Comparison of ENCODE assay signal across 27 cellular contexts in genomic region chr5:174151579-174152181, GRCh38.
"Had no signal": no experiment of that assay in that cellular context is flagged by ENCODE, and none has a peak within 500 bp of the region (broad histone marks: within the 10 kb centered on the region; RNA-seq: fewer than 3 reads in every experiment).

No MANE protein-coding gene starts in this region.

- H3K9ac ChIP-seq: SK-N-SH had no signal

- H3K27me3 ChIP-seq: breast epithelium, SJCRH30 had no signal

- H3K4me3 ChIP-seq: breast epithelium, K562, SJCRH30 had no signal

- H3K4me3 Mint-ChIP-seq: activated CD8-positive, alpha-beta T cell treated with anti-CD3 and anti-CD28 coated beads for 36 hours; activated naive CD8-positive, alpha-beta T cell treated with anti-CD3 and anti-CD28 coated beads, Interleukin-2, amount 10 ng/mL, durations not matched to agents 7 days and 5 days had no signal

- H3K4me2 ChIP-seq: SK-N-SH had no signal

- H3K36me3 Mint-ChIP-seq: activated naive CD8-positive, alpha-beta T cell treated with anti-CD3 and anti-CD28 coated beads, Interleukin-2, amount 10 ng/mL, durations not matched to agents 7 days and 5 days had no signal

- H3K9me3 ChIP-seq: SK-N-SH had no signal

- H3K4me1 ChIP-seq: breast epithelium, SJCRH30 had no signal

- H3K27ac ChIP-seq: breast epithelium, SJCRH30 had no signal

- FAIRE-seq: K562 had no signal

- H3K9me3 Mint-ChIP-seq: activated naive CD8-positive, alpha-beta T cell treated with anti-CD3 and anti-CD28 coated beads, Interleukin-2, amount 10 ng/mL, durations not matched to agents 7 days and 5 days had no signal

- DNase-seq: activated CD4-positive, alpha-beta T cell treated with anti-CD3 and anti-CD28 coated beads for 4 hours; activated CD8-positive, alpha-beta memory T cell treated with anti-CD3 and anti-CD28 coated beads, Interleukin-2, amount 50 U/mL, for 4 hours; activated CD8-positive, alpha-beta T cell treated with anti-CD3 and anti-CD28 coated beads for 36 hours; activated naive CD4-positive, alpha-beta T cell treated with anti-CD3 and anti-CD28 coated beads, Interleukin-2, amount 50 U/mL, for 16 hours; activated naive CD8-positive, alpha-beta T cell treated with anti-CD3 and anti-CD28 coated beads, Interleukin-2, amount 10 ng/mL, durations not matched to agents 7 days and 5 days; activated T-cell treated with anti-CD3 and anti-CD28 coated beads, Interleukin-2, amount 50 U/mL, for 1 hour; aorta; caudate nucleus; Karpas-422; NCI-H1105 treated with DMSO at 0.1 percent for 48 hours; NCI-H1436 treated with DMSO at 0.1 percent for 48 hours; NCI-H187; NCI-H2081 treated with DMSO at 0.1 percent for 48 hours; NCI-H2171 treated with DMSO at 0.1 percent for 48 hours; NCI-H226; NCI-H526; NCI-H774; OCI-M1; Right ventricle myocardium superior; RPMI8226; SJCRH30; SK-N-SH; T-helper 1 cell had no signal

- H3K36me3 ChIP-seq: breast epithelium, SJCRH30 had no signal

- ATAC-seq: activated CD4-positive, CD25-positive, alpha-beta regulatory T cell treated with anti-CD3 and anti-CD28 coated beads, Interleukin-2, amount 50 U/mL, for 24 hours; activated CD8-positive, alpha-beta T cell treated with anti-CD3 and anti-CD28 coated beads for 36 hours; K562; Panc1 had no signal

- H3K4me1 Mint-ChIP-seq: activated naive CD8-positive, alpha-beta T cell treated with anti-CD3 and anti-CD28 coated beads, Interleukin-2, amount 10 ng/mL, durations not matched to agents 7 days and 5 days had no signal

- H3K27ac Mint-ChIP-seq: activated CD8-positive, alpha-beta T cell treated with anti-CD3 and anti-CD28 coated beads for 36 hours; activated naive CD8-positive, alpha-beta T cell treated with anti-CD3 and anti-CD28 coated beads, Interleukin-2, amount 10 ng/mL, durations not matched to agents 7 days and 5 days had no signal
